ENCODE assay signal across 8 cellular contexts in genomic region chr2:226798422-226799210, GRCh38. TPM values are rescaled to one million over a fixed set of nuclear protein-coding genes. Genes with fewer than 3 reads are reported as not detected.
DNase-seq lines count a peak whose midpoint lies in the region; ATAC-seq, FAIRE-seq and TF ChIP-seq lines count a peak whose summit lies in the region.

No MANE protein-coding gene starts in this region.

- H3K9me3 ChIP-seq in HAP-1 (no peaks in the 10 kb centered on the region), pancreas (no peaks in the 10 kb centered on the region)

- intact Hi-C loops in Right ventricle myocardium superior (cut with DNase I), result loop anchor here (2.0 to 10.0 kb wide), 4 partner anchors 74 to 912 kb away; no protein-coding TSS in a partner anchor
- intact Hi-C loops in pancreas (cut with DNase I), result loop anchor here in 1 of 3 donors (5.0 kb wide), 1 partner anchor 571 kb away; no protein-coding TSS in a partner anchor

- 1% methylated on average over 62 to 80 of the region's 80 CpGs for WGBS in pancreas, 2 donors

- no peak for FAIRE-seq in pancreas (lab: Jason Lieb, UNC)
- FAIRE-seq in H54 (lab: Jason Lieb, UNC), result no peak

- peak overlapping the region; percentile 68 to 94 (median 85) for H3K27ac ChIP-seq in pancreas

- peak; percentile 3 for ATAC-seq in Right ventricle myocardium superior (ENCODE audit: poor library complexity)
- ATAC-seq in pancreas, result peak; percentile 9 to 17 (median 16)
- ATAC-seq in omental fat pad (ENCODE audit: low FRiP score), result no peak

- in situ Hi-C loops in HAP-1 (cut with MboI; ENCODE audit: low sequenced_read_pairs), result loop anchor here (10.0 to 25.0 kb wide), 2 partner anchors 186 to 1136 kb away; no protein-coding TSS in a partner anchor

- DNase-seq in GM03348 (ENCODE audit: low spot score) (peak; percentile 59), HAP-1 (ENCODE audit: low spot score in 2 of 2) (no peak), NCI-H2227 treated with DMSO at 0.1 percent for 48 hours (lab: John Stamatoyannopoulos, UW) (peak; percentile 25), Right ventricle myocardium superior (peak; percentile 63), pancreas (peak; percentile 36 to 87 (median 62)), H54 (ENCODE audit: insufficient read length, low spot score) (no peak), omental fat pad (ENCODE audit: low spot score) (no peak)
- DNase-seq in activated naive CD4-positive, alpha-beta T cell treated with anti-CD3 and anti-CD28 coated beads, Interleukin-2, amount 50 U/mL, for 16 hours, result peak; percentile 60

- H3K36me3 ChIP-seq in HAP-1 (replicated peaks) (no peaks in the 10 kb centered on the region), pancreas (no peaks in the 10 kb centered on the region)

- no peak for TF ChIP-seq CTCF in pancreas (IDR thresholded peaks at IDR 0.05)
- TF ChIP-seq CTCF in omental fat pad (IDR thresholded peaks at IDR 0.05), result no peak

- TF ChIP-seq POLR2A in H54 (IDR thresholded peaks at IDR 0.05; ENCODE audit: low read depth, low read length), result no peak

- H3K4me1 ChIP-seq in HAP-1 (no peaks in the 10 kb centered on the region; the same call in 1 of the 2 replicates), pancreas (peaks cover 20 to 28% (median 25%) of the 10 kb centered on the region in 3 donors)

- H3K4me3 ChIP-seq in HAP-1 (peak overlapping the region; percentile 60), pancreas (peak overlapping the region; percentile 72 to 88 (median 77))

- H3K27me3 ChIP-seq in HAP-1 (ENCODE audit: low read depth) (no peaks in the 10 kb centered on the region), pancreas (no peaks in the 10 kb centered on the region)

RNA-seq across cellular contexts. Expression of gene IRS1, which starts 1.0 kb away (rescaled TPM):
- 17.6 TPM for total RNA-seq in Right ventricle myocardium superior
- 10 to 100 TPM in 1 of 6 donors, 1 to 10 TPM in 5; 4.4 to 12.7 (median 5.9) TPM for total RNA-seq in pancreas
- polyA plus RNA-seq in pancreas, result 1 to 10 TPM; 3.2 to 4.0 TPM
- 10 to 100 TPM; 14.3 to 16.2 (median 15.5) TPM for total RNA-seq in omental fat pad

RNA-seq across cellular contexts. Expression of gene RHBDD1, which starts 37.2 kb away (rescaled TPM):
- total RNA-seq in Right ventricle myocardium superior (29.5 TPM), pancreas (10 to 100 TPM; 18.2 to 28.9 (median 22.9) TPM), omental fat pad (10 to 100 TPM; 12.1 to 21.6 (median 19.3) TPM)
- 1 to 10 TPM; 3.5 to 4.0 TPM for polyA plus RNA-seq in pancreas

Comparison
In these comparisons a context has a peak if more than half of its experiments do, and no peak if none do; other contexts are left out.
1. DNase-seq: peak in GM03348 (single experiment), NCI-H2227 treated with DMSO at 0.1 percent for 48 hours (single experiment), activated naive CD4-positive, alpha-beta T cell treated with anti-CD3 and anti-CD28 coated beads, Interleukin-2, amount 50 U/mL, for 16 hours (single experiment), Right ventricle myocardium superior (single experiment) and pancreas (6 of 6); none in HAP-1 (0 of 2), H54 (single experiment) and omental fat pad (single experiment).